19 cellular contexts compared by ENCODE assay signal in the genomic region with DNA sequence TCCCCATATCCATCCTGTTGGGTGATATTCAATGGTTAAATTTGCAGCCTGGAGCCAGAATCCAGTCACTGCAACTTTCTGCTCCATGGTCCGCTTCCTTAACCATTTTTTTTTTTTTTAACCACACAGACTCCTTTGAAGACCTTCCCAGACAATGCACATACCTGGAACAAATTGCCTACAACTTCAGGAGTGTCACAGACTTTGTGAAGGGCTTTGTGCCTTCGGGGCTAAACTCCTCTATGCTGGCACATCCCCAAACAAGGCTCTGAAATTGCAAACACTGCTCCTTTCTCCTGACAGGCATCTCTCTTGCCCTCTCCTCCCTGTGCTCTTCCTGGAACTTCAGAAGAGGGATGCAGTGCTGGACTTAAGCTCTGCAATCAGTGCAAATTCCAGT. TPM values are rescaled to one million over a fixed set of nuclear protein-coding genes. Genes with fewer than 3 reads are reported as not detected.
"Had no signal": no experiment of that assay in that cellular context is flagged by ENCODE, and none has a peak within 500 bp of the region (broad histone marks: within the 10 kb centered on the region; RNA-seq: fewer than 3 reads in every experiment).

No MANE protein-coding gene starts in this region.

- DNase-seq: activated CD4-positive, CD25-positive, alpha-beta regulatory T cell; activated CD4-positive, CD25-positive, alpha-beta regulatory T cell treated with anti-CD3 and anti-CD28 coated beads, Interleukin-2, amount 50 U/mL, for 72 hours; activated CD8-positive, alpha-beta memory T cell treated with anti-CD3 and anti-CD28 coated beads, Interleukin-2, amount 10 ng/mL, durations not matched to agents 7 days and 5 days; activated CD8-positive, alpha-beta memory T cell treated with anti-CD3 and anti-CD28 coated beads, Interleukin-2, amount 50 U/mL, for 4 hours; activated CD8-positive, alpha-beta T cell treated with anti-CD3 and anti-CD28 coated beads, Interleukin-2, amount 10 ng/mL, durations not matched to agents 7 days and 5 days; activated effector memory CD4-positive, alpha-beta T cell treated with anti-CD3 and anti-CD28 coated beads, Interleukin-2, amount 50 U/mL, for 16 hours; activated T-cell treated with anti-CD3 and anti-CD28 coated beads, Interleukin-2, amount 50 U/mL, for 1 hour; cortex of kidney; dermis blood vessel endothelial cell; effector CD4-positive, alpha-beta T cell; T-helper 17 cell had no signal

- ATAC-seq: activated CD4-positive, alpha-beta T cell treated with anti-CD3 and anti-CD28 coated beads for 36 hours; activated CD8-positive, alpha-beta memory T cell treated with anti-CD3 and anti-CD28 coated beads, Interleukin-2, amount 10 ng/mL, durations not matched to agents 7 days and 5 days; activated CD8-positive, alpha-beta T cell treated with anti-CD3 and anti-CD28 coated beads, Interleukin-2, amount 10 ng/mL, durations not matched to agents 7 days and 5 days; activated naive CD8-positive, alpha-beta T cell treated with anti-CD3 and anti-CD28 coated beads, Interleukin-2, amount 50 U/mL, for 24 hours; T-helper 17 cell had no signal

RNA-seq across cellular contexts. Expression of gene TENM4, which starts 40.6 kb away (rescaled TPM):
- total RNA-seq: activated CD4-positive, alpha-beta memory T cell treated with anti-CD3 and anti-CD28 coated beads for 36 hours; activated CD4-positive, alpha-beta T cell treated with anti-CD3 and anti-CD28 coated beads for 36 hours; activated CD4-positive, alpha-beta T cell treated with anti-CD3 and anti-CD28 coated beads, Interleukin-2, amount 10 ng/mL, durations not matched to agents 24 days and 14 days; activated CD8-positive, alpha-beta memory T cell treated with anti-CD3 and anti-CD28 coated beads for 36 hours; activated CD8-positive, alpha-beta memory T cell treated with anti-CD3 and anti-CD28 coated beads, Interleukin-2, amount 10 ng/mL, durations not matched to agents 7 days and 5 days; activated CD8-positive, alpha-beta T cell treated with anti-CD3 and anti-CD28 coated beads, Interleukin-2, amount 10 ng/mL, durations not matched to agents 7 days and 5 days; activated naive CD4-positive, alpha-beta T cell treated with anti-CD3 and anti-CD28 coated beads for 36 hours; activated naive CD8-positive, alpha-beta T cell treated with anti-CD3 and anti-CD28 coated beads for 36 hours; activated T-helper 2 cell treated with anti-CD3 and anti-CD28 coated beads, Interferon-gamma antibody, Interleukin-2, Interleukin-4, amounts not matched to agents 10 μg/mL and 5 μg/mL and 100 μg/mL, durations not matched to agents 14 hours and 24 hours and 36 hours had no signal
